Comparison of ENCODE assay signal across 13 cellular contexts in the genomic region with DNA sequence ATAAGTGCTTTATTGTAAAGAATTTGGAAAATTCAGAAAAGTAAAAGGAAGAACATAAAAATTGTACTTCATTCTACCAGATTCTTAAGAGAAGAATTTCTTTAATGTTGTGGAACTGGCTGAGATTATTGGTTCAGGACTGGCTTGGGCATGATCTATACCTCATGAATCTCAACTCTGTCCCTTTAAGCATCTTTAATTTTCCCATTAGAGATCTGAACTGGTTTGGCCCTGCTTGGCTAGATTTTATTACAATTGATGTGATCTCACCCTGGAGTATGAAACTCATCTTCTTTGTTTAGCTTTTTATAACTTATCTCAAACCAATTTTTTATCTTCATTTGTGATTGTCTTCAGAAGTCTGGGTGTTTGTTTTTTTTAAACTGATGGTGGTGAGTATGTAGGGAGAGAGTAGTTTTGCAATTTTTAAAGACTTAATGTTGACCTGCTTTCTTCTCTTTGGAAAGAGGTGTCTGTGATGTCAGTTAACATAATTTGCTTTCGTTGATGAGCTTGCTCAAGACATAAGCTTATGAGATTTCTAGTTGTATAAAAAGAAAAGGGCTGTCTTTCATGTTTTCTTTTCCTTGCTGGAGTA.
DNase-seq lines count a peak whose midpoint lies in the region; ATAC-seq lines count a peak whose summit lies in the region.
"Had no signal": no experiment of that assay in that cellular context is flagged by ENCODE, and none has a peak within 500 bp of the region (broad histone marks: within the 10 kb centered on the region; RNA-seq: fewer than 3 reads in every experiment).

No MANE protein-coding gene starts in this region.

- peak overlapping the region; percentile 14 for H3K4me3 Mint-ChIP-seq in activated naive CD8-positive, alpha-beta T cell
- H3K4me3 Mint-ChIP-seq in activated naive CD8-positive, alpha-beta T cell treated with anti-CD3 and anti-CD28 coated beads, Interleukin-2, amount 50 U/mL, for 24 hours, result no peak overlapping the region
- no peak overlapping the region for H3K4me3 Mint-ChIP-seq in activated T-helper 2 cell treated with anti-CD3 and anti-CD28 coated beads, Interferon-gamma antibody, Interleukin-2, Interleukin-4, amounts not matched to agents 10 μg/mL and 5 μg/mL and 100 μg/mL, durations not matched to agents 14 hours and 24 hours and 36 hours (ENCODE audit: low read depth)
- H3K4me3 Mint-ChIP-seq: activated CD4-positive, alpha-beta T cell treated with anti-CD3 and anti-CD28 coated beads, Interleukin-2, amount 10 ng/mL, durations not matched to agents 24 days and 14 days had no signal

- intact Hi-C loops in activated T-helper 2 cell treated with anti-CD3 and anti-CD28 coated beads, Interferon-gamma antibody, Interleukin-2, Interleukin-4, amounts not matched to agents 10 μg/mL and 5 μg/mL and 100 μg/mL, durations not matched to agents 14 hours and 24 hours and 36 hours (cut with micrococcal nuclease), result no loop called here

- H3K4me1 Mint-ChIP-seq in activated naive CD8-positive, alpha-beta T cell (ENCODE audit: low read depth), result peaks cover 79% of the 10 kb centered on the region
- H3K4me1 Mint-ChIP-seq in activated naive CD8-positive, alpha-beta T cell treated with anti-CD3 and anti-CD28 coated beads, Interleukin-2, amount 50 U/mL, for 24 hours, result peaks cover 40% of the 10 kb centered on the region
- H3K4me1 Mint-ChIP-seq in activated T-helper 2 cell treated with anti-CD3 and anti-CD28 coated beads, Interferon-gamma antibody, Interleukin-2, Interleukin-4, amounts not matched to agents 10 μg/mL and 5 μg/mL and 100 μg/mL, durations not matched to agents 14 hours and 24 hours and 36 hours (ENCODE audit: low read depth), result peaks cover 54% of the 10 kb centered on the region

- H3K27ac Mint-ChIP-seq in activated naive CD8-positive, alpha-beta T cell, result peak overlapping the region; percentile 13
- no peak overlapping the region for H3K27ac Mint-ChIP-seq in activated naive CD8-positive, alpha-beta T cell treated with anti-CD3 and anti-CD28 coated beads, Interleukin-2, amount 50 U/mL, for 24 hours
- H3K27ac Mint-ChIP-seq in activated T-helper 2 cell treated with anti-CD3 and anti-CD28 coated beads, Interferon-gamma antibody, Interleukin-2, Interleukin-4, amounts not matched to agents 10 μg/mL and 5 μg/mL and 100 μg/mL, durations not matched to agents 14 hours and 24 hours and 36 hours, result peak overlapping the region; percentile 4
- H3K27ac Mint-ChIP-seq: activated CD4-positive, alpha-beta T cell treated with anti-CD3 and anti-CD28 coated beads, Interleukin-2, amount 10 ng/mL, durations not matched to agents 24 days and 14 days had no signal

- H3K9me3 Mint-ChIP-seq in activated naive CD8-positive, alpha-beta T cell (ENCODE audit: low read depth), result no peaks in the 10 kb centered on the region
- no peaks in the 10 kb centered on the region for H3K9me3 Mint-ChIP-seq in activated naive CD8-positive, alpha-beta T cell treated with anti-CD3 and anti-CD28 coated beads, Interleukin-2, amount 50 U/mL, for 24 hours
- no peaks in the 10 kb centered on the region for H3K9me3 Mint-ChIP-seq in activated T-helper 2 cell treated with anti-CD3 and anti-CD28 coated beads, Interferon-gamma antibody, Interleukin-2, Interleukin-4, amounts not matched to agents 10 μg/mL and 5 μg/mL and 100 μg/mL, durations not matched to agents 14 hours and 24 hours and 36 hours
- H3K9me3 Mint-ChIP-seq: activated CD4-positive, alpha-beta T cell treated with anti-CD3 and anti-CD28 coated beads, Interleukin-2, amount 10 ng/mL, durations not matched to agents 24 days and 14 days had no signal

- DNase-seq in activated naive CD8-positive, alpha-beta T cell treated with anti-CD3 and anti-CD28 coated beads, Interleukin-2, amount 50 U/mL, for 24 hours, result no peak
- no peak for DNase-seq in activated T-helper 2 cell treated with anti-CD3 and anti-CD28 coated beads, Interferon-gamma antibody, Interleukin-2, Interleukin-4, amounts not matched to agents 10 μg/mL and 5 μg/mL and 100 μg/mL, durations not matched to agents 14 hours and 24 hours and 36 hours (ENCODE audit: low spot score)
- DNase-seq in iris pigment epithelial cell (ENCODE audit: low read depth), result peak; percentile 42
- no peak for DNase-seq in activated CD4-positive, CD25-positive, alpha-beta regulatory T cell (lab: John Stamatoyannopoulos, UW)
- DNase-seq: activated CD4-positive, alpha-beta T cell treated with anti-CD3 and anti-CD28 coated beads, Interleukin-2, amount 10 ng/mL, durations not matched to agents 24 days and 14 days; activated naive CD4-positive, alpha-beta T cell treated with anti-CD3 and anti-CD28 coated beads, Interleukin-2, amount 50 U/mL, for 16 hours; effector CD4-positive, alpha-beta T cell; upper lobe of left lung had no signal

- no peak for ATAC-seq in activated naive CD8-positive, alpha-beta T cell treated with anti-CD3 and anti-CD28 coated beads, Interleukin-2, amount 50 U/mL, for 24 hours
- ATAC-seq in GM18861 (IDR thresholded peaks at IDR 0.05; ENCODE audit: unreplicated experiment) (no peak), HG02798 (IDR thresholded peaks at IDR 0.05; ENCODE audit: poor library complexity, unreplicated experiment) (no peak)

- H3K36me3 Mint-ChIP-seq in activated naive CD8-positive, alpha-beta T cell, result peaks cover 10% of the 10 kb centered on the region
- H3K36me3 Mint-ChIP-seq in activated naive CD8-positive, alpha-beta T cell treated with anti-CD3 and anti-CD28 coated beads, Interleukin-2, amount 50 U/mL, for 24 hours (ENCODE audit: low read depth), result peaks cover 7% of the 10 kb centered on the region
- H3K36me3 Mint-ChIP-seq in activated T-helper 2 cell treated with anti-CD3 and anti-CD28 coated beads, Interferon-gamma antibody, Interleukin-2, Interleukin-4, amounts not matched to agents 10 μg/mL and 5 μg/mL and 100 μg/mL, durations not matched to agents 14 hours and 24 hours and 36 hours (ENCODE audit: low read depth), result peaks cover 45% of the 10 kb centered on the region

- no peaks in the 10 kb centered on the region for H3K27me3 Mint-ChIP-seq in activated naive CD8-positive, alpha-beta T cell
- no peaks in the 10 kb centered on the region for H3K27me3 Mint-ChIP-seq in activated naive CD8-positive, alpha-beta T cell treated with anti-CD3 and anti-CD28 coated beads, Interleukin-2, amount 50 U/mL, for 24 hours
- no peaks in the 10 kb centered on the region for H3K27me3 Mint-ChIP-seq in activated T-helper 2 cell treated with anti-CD3 and anti-CD28 coated beads, Interferon-gamma antibody, Interleukin-2, Interleukin-4, amounts not matched to agents 10 μg/mL and 5 μg/mL and 100 μg/mL, durations not matched to agents 14 hours and 24 hours and 36 hours (ENCODE audit: low read depth)
- H3K27me3 Mint-ChIP-seq: activated CD4-positive, alpha-beta T cell treated with anti-CD3 and anti-CD28 coated beads, Interleukin-2, amount 10 ng/mL, durations not matched to agents 24 days and 14 days had no signal

- H3K27ac ChIP-seq in temporal lobe (ENCODE audit: low read depth, low read length), result peak overlapping the region; percentile 94
- H3K27ac ChIP-seq: SK-N-MC had no signal
